Comparison of ENCODE assay signal across 9 cellular contexts in the genomic region with DNA sequence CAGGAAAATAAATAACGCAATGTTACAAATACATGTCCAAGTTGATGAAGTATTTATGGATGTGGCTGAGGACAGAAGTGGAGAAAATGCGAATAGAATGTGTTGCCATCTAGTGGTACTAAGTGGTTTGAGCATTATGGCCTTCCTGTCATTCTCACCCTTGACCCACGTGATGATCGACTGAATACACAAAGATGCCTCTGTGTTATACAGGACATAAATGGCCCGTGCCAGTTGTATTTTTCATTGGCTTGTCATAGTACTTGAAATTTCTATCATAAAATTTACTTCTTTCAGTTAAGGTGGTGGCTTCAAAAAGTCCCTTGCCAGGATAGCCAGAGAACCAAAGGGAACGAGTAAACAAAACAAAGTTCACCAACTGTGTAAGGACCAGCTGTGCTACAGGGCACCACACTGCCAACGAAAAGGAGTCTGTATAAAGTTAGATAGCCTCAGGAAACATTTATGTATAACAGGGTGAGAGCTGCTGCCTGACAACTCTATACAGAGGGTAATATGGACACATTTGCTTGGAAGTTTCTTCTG.
DNase-seq lines count a peak whose midpoint lies in the region; ATAC-seq and TF ChIP-seq lines count a peak whose summit lies in the region.
"Had no signal": no experiment of that assay in that cellular context is flagged by ENCODE, and none has a peak within 500 bp of the region (broad histone marks: within the 10 kb centered on the region; RNA-seq: fewer than 3 reads in every experiment).

No MANE protein-coding gene starts in this region.

- H3K9me3 Mint-ChIP-seq in CD14-positive monocyte = no peaks in the 10 kb centered on the region
- H3K9me3 Mint-ChIP-seq in WTC11 = peaks cover 10% of the 10 kb centered on the region; the same call in 1 of the 2 replicates
- H3K9me3 Mint-ChIP-seq: T-cell had no signal

- no peaks in the 10 kb centered on the region for H3K27me3 Mint-ChIP-seq in CD14-positive monocyte (ENCODE audit: low read depth in 3 of 3)
- no peaks in the 10 kb centered on the region; the same call in 1 of the 2 replicates for H3K27me3 Mint-ChIP-seq in WTC11 (ENCODE audit: low read depth)

- H3K9me3 ChIP-seq in trophoblast cell (ENCODE audit: insufficient read depth, low read depth, low read length) = peaks cover 4% of the 10 kb centered on the region
- no peaks in the 10 kb centered on the region for H3K9me3 ChIP-seq in uterus

- no peaks in the 10 kb centered on the region for H3K79me1 ChIP-seq in trophoblast cell (ENCODE audit: low read length)

- no peaks in the 10 kb centered on the region for H3K79me2 ChIP-seq in trophoblast cell (ENCODE audit: control insufficient read depth, insufficient read depth, low read length, poor library complexity)

- no peak overlapping the region for H3K23ac ChIP-seq in trophoblast cell (ENCODE audit: low read length)

- H4K8ac ChIP-seq in trophoblast cell (ENCODE audit: low read depth, low read length) = no peak overlapping the region

- CTCF ChIA-PET in WTC11 (lab: Charles Lee) = no interaction called here

- POLR2A ChIA-PET in WTC11 (lab: Charles Lee) = no interaction called here

- no peak overlapping the region for H4K91ac ChIP-seq in trophoblast cell (ENCODE audit: low read depth, low read length)

- H3K4ac ChIP-seq in trophoblast cell (ENCODE audit: low read depth, low read length) = no peak overlapping the region

- H3K27ac ChIP-seq in trophoblast cell (ENCODE audit: low read depth, low read length) (no peak overlapping the region), uterus (no peak overlapping the region)

- H4K12ac ChIP-seq in trophoblast cell (ENCODE audit: low read depth, low read length) = no peak overlapping the region

- no peaks in the 10 kb centered on the region for H3K27me3 ChIP-seq in trophoblast cell (ENCODE audit: insufficient read depth, low read length)
- no peaks in the 10 kb centered on the region for H3K27me3 ChIP-seq in uterus

- H3K4me1 ChIP-seq in trophoblast cell (ENCODE audit: control insufficient read depth in 1 of 2, insufficient read depth in 2 of 2, low read length in 2 of 2) (no peaks in the 10 kb centered on the region), uterus (no peaks in the 10 kb centered on the region)

- ATAC-seq in GM18861 (IDR thresholded peaks at IDR 0.05; ENCODE audit: unreplicated experiment) (peak; percentile 94), HG02981 (IDR thresholded peaks at IDR 0.05; ENCODE audit: unreplicated experiment) (peak; percentile 95), WTC11 (peak; percentile 80)

- no peak overlapping the region for H2BK12ac ChIP-seq in trophoblast cell (ENCODE audit: low read length)

- TF ChIP-seq POLR2A in uterus (IDR thresholded peaks at IDR 0.05) = no peak

- no peak overlapping the region for H3K14ac ChIP-seq in trophoblast cell (ENCODE audit: low read length)

- no peak overlapping the region for H3K4me3 Mint-ChIP-seq in CD14-positive monocyte
- no peak overlapping the region for H3K4me3 Mint-ChIP-seq in WTC11
- H3K4me3 Mint-ChIP-seq: T-cell had no signal

- no peak overlapping the region for H2AFZ ChIP-seq in trophoblast cell (ENCODE audit: insufficient read depth, low read length, poor library complexity)

- peak overlapping the region in 4 of 7 donors; percentile 27 to 77 (median 62) for H3K27ac Mint-ChIP-seq in CD14-positive monocyte
- H3K27ac Mint-ChIP-seq in WTC11 = no peak overlapping the region

- no peak overlapping the region for H2AK5ac ChIP-seq in trophoblast cell (ENCODE audit: low read length)

- H3K4me1 Mint-ChIP-seq in CD14-positive monocyte = peaks cover 30% of the 10 kb centered on the region
- peaks cover 17% of the 10 kb centered on the region for H3K4me1 Mint-ChIP-seq in WTC11

- WGBS in trophoblast cell (ENCODE audit: extremely low coverage, insufficient coverage, insufficient read length) = no CpG with 5 or more reads among the region's 7 CpGs

- H2BK120ac ChIP-seq in trophoblast cell (ENCODE audit: insufficient read depth, low read length, poor library complexity) = no peak overlapping the region

- no peak overlapping the region for H3K9ac ChIP-seq in trophoblast cell (ENCODE audit: low read length)

- no peak overlapping the region for H3K4me2 ChIP-seq in trophoblast cell (ENCODE audit: low read length)

- H3K36me3 Mint-ChIP-seq in CD14-positive monocyte (no peaks in the 10 kb centered on the region), WTC11 (no peaks in the 10 kb centered on the region)
- H3K36me3 Mint-ChIP-seq: T-cell had no signal

- no peaks in the 10 kb centered on the region for H3K36me3 ChIP-seq in trophoblast cell (ENCODE audit: control insufficient read depth in 1 of 2, insufficient read depth in 2 of 2, low read length in 2 of 2)
- no peaks in the 10 kb centered on the region for H3K36me3 ChIP-seq in uterus

- H3K18ac ChIP-seq in trophoblast cell (ENCODE audit: low read length) = no peak overlapping the region

- TF ChIP-seq CTCF in CD14-positive monocyte (IDR thresholded peaks at IDR 0.05) (peak; percentile 83), WTC11 (IDR thresholded peaks at IDR 0.05) (no peak), uterus (IDR thresholded peaks at IDR 0.05) (peak in 2 of 4 experiments; percentile 19 to 24)

- DNase-seq in CD14-positive monocyte (ENCODE audit: low spot score) = no peak
- peak; percentile 1 for DNase-seq in NCI-H2029 (lab: John Stamatoyannopoulos, UW)
- no peak for DNase-seq in WTC11 (ENCODE audit: low spot score)
- DNase-seq in germinal center (ENCODE audit: low spot score) = peak; percentile 62
- DNase-seq in trophoblast cell = peak; percentile 10 to 78
- DNase-seq in uterus = no peak

- H3K4me3 ChIP-seq in trophoblast cell (ENCODE audit: low read depth, low read length) = no peak overlapping the region
- no peak overlapping the region for H3K4me3 ChIP-seq in uterus

- H2BK5ac ChIP-seq in trophoblast cell (ENCODE audit: low read depth, low read length, poor library complexity) = no peak overlapping the region

- intact Hi-C loops in CD14-positive monocyte (cut with micrococcal nuclease) (loop anchor here in 1 of 2 donors (5.0 kb wide), 1 partner anchor 314 kb away; a partner anchor contains a TSS), uterus (cut with DNase I; ENCODE audit: low total_unique reads) (no loop called here)

TF ChIP-seq in WTC11, 78 proteins besides CTCF, POLR2A, EP300 and RAD21:
- TF ChIP-seq, protein P1, sequence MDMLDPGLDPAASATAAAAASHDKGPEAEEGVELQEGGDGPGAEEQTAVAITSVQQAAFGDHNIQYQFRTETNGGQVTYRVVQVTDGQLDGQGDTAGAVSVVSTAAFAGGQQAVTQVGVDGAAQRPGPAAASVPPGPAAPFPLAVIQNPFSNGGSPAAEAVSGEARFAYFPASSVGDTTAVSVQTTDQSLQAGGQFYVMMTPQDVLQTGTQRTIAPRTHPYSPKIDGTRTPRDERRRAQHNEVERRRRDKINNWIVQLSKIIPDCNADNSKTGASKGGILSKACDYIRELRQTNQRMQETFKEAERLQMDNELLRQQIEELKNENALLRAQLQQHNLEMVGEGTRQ (CRISPR knock-in tag; IDR thresholded peaks at IDR 0.05) = peak; percentile 67
- TF ChIP-seq, protein P2, sequence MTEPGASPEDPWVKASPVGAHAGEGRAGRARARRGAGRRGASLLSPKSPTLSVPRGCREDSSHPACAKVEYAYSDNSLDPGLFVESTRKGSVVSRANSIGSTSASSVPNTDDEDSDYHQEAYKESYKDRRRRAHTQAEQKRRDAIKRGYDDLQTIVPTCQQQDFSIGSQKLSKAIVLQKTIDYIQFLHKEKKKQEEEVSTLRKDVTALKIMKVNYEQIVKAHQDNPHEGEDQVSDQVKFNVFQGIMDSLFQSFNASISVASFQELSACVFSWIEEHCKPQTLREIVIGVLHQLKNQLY (CRISPR knock-in tag; IDR thresholded peaks at IDR 0.05) = no peak
- no peak for TF ChIP-seq NR3C1 (CRISPR knock-in tag; conservative IDR thresholded peaks at IDR 0.05; ENCODE audit: low read depth)

Comparison
In these comparisons a context has a peak if more than half of its experiments do, and no peak if none do; other contexts are left out.
1. DNase-seq: peak in NCI-H2029 (single experiment), germinal center (single experiment) and trophoblast cell (2 of 2); none in CD14-positive monocyte (single experiment), WTC11 (single experiment) and uterus (0 of 2).
2. Peak in every context shown above with its lines, with median percentiles within 50 percentile points of each other: ATAC-seq.